ENCODE assay signal across 8 cellular contexts in the genomic region with DNA sequence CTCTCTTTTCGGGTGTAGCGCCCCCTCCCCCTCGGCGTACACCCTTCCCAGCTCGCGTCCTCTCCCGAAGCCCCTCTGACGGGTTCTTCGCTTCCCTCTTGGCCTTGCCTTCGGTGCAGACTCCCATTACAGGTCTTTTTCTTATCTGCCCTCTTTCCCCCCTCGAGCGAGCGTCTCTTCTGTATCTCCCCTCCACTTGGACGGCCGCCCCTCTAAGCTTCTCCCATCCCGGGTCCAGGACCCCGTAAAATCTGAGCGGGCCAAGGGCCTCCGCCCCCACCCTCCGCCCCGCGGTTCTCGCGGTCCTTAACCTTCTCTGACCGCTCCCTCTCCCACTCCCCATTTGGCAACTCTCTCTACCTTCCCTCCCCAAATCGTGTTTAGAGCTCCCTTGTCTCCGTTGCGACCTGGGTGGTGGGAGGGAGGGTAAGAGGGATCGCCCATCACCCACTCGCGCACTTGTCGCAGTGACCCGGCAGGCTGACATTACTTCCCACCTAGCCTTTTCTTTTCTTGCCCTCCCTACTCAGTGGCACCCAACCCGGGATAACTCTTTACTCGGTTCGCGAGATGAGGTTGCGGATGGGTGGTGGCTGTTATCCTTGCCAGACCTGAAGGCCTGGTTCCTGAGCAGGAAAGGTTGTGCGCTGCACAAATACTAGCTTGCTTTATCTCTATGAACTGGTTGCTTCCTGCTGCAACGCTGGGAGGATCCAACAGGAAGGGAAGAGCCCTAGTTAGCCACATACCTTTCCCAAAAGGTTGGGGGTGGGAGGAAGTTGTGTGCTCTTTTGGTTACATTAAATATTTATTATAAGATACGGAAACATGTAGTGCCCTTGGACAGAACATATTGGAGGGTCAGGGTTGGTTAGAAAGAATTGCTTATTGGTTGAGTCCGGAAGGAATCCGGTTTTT. TPM values are rescaled to one million over a fixed set of nuclear protein-coding genes. Genes with fewer than 3 reads are reported as not detected.
DNase-seq lines count a peak whose midpoint lies in the region; ATAC-seq, FAIRE-seq and TF ChIP-seq lines count a peak whose summit lies in the region.

No MANE protein-coding gene starts in this region.

- CTCF ChIA-PET in T-cell (lab: Charles Lee) (interaction anchor here (0.7 to 3.0 kb wide), 9 partner anchors 11 to 688 kb away, joined by 3 to 16 read pairs (median 8); a partner anchor contains a TSS), HepG2 (lab: Yijun Ruan, JAX; ENCODE audit: low intra/inter-chr PET ratio, low total read pairs) (no interaction called here)

- POLR2A ChIA-PET in T-cell (lab: Charles Lee): interaction anchor here in 1 of 2 donors (0.5 to 1.7 kb wide), 6 partner anchors 8 to 87 kb away, joined by 3 to 14 read pairs (median 5); a partner anchor contains a TSS
- POLR2A ChIA-PET in HepG2 (lab: Yijun Ruan, JAX): interaction anchor here (0.8 to 4.2 kb wide), 15 partner anchors 8 to 635 kb away, joined by 3 to 34 read pairs (median 4); a partner anchor contains a TSS

- BruUV-seq in HepG2 (replicated peaks; lab: Mats Ljungman, UMichigan): no TSS peak

- H3K4me2 ChIP-seq in HepG2 (ENCODE audit: low read depth, low read length): peak overlapping the region; percentile 69

- H3K36me3 Mint-ChIP-seq in T-cell: peaks cover 4% of the 10 kb centered on the region

- no peaks in the 10 kb centered on the region; a peak in 1 of 5 replicates for H3K27me3 ChIP-seq in HepG2 (ENCODE audit: control insufficient read depth in 1 of 2, insufficient read depth in 2 of 2, low read length in 2 of 2)

- ATAC-seq in T-cell (replicated peaks in 1 of 4): peak in 1 of 4 experiments; percentile 5
- ATAC-seq in HepG2: peak; percentile 59
- ATAC-seq in stimulated activated naive CD8-positive, alpha-beta T cell treated with anti-CD3 and anti-CD28 coated beads, Interleukin-15, Interleukin-2, amounts not matched to agents 100 U/mL and 50 U/mL, for 24 hours: no peak
- no peak for ATAC-seq in GM21717 (IDR thresholded peaks at IDR 0.05; ENCODE audit: unreplicated experiment)

- peaks cover 30 to 39% (median 37%) of the 10 kb centered on the region in 3 donors for H3K4me1 Mint-ChIP-seq in T-cell

- peak overlapping the region; percentile 97 for H3K27ac Mint-ChIP-seq in T-cell

- WGBS in HepG2 (ENCODE audit: low lambda C conversion rate): 1% methylated on average over 43 of the region's 43 CpGs

- no peak overlapping the region for H2AFZ ChIP-seq in HepG2 (ENCODE audit: low read length)

- peak overlapping the region; percentile 95 to 100 (median 98) for H3K4me3 Mint-ChIP-seq in T-cell

- peak overlapping the region; percentile 68 to 97 (median 88) for H3K4me3 ChIP-seq in HepG2 (replicated peaks in 1 of 3; ENCODE audit: insufficient read depth in 1 of 3, low read depth in 2 of 3, low read length in 3 of 3)

- no peaks in the 10 kb centered on the region for H3K9me3 ChIP-seq in HepG2 (ENCODE audit: low read length)

- H4K20me1 ChIP-seq in HepG2 (ENCODE audit: insufficient read depth, low read length): peaks cover 25% of the 10 kb centered on the region

- H3K27ac ChIP-seq in HepG2 (ENCODE audit: extremely low read length, insufficient read depth, low read length): peak overlapping the region; percentile 87

- peaks cover 58% of the 10 kb centered on the region for H3K79me2 ChIP-seq in HepG2 (ENCODE audit: insufficient read depth, low read length)

- H3K36me3 ChIP-seq in HepG2 (replicated peaks in 1 of 2; ENCODE audit: control insufficient read depth in 1 of 2, insufficient read depth in 2 of 2, low read length in 2 of 2): peaks cover 1 to 5% of the 10 kb centered on the region in 2 experiments; a peak in 1 of 5 replicates

- no peak for TF ChIP-seq CTCF in HepG2 (CRISPR knock-in tag; IDR thresholded peaks at IDR 0.05)

- H3K27me3 Mint-ChIP-seq in T-cell: no peaks in the 10 kb centered on the region

- peak; percentile 30 for FAIRE-seq in HepG2 (lab: Jason Lieb, UNC)

- H3K4me1 ChIP-seq in HepG2 (ENCODE audit: insufficient read depth, low read length): peaks cover 47% of the 10 kb centered on the region

- TF ChIP-seq EP300 in Ishikawa (IDR thresholded peaks at IDR 0.05; ENCODE audit: borderline replicate concordance): no peak
- no peak for TF ChIP-seq EP300 in HepG2 (IDR thresholded peaks at IDR 0.05; ENCODE audit: low read depth in 2 of 2, low read length in 2 of 2)
- TF ChIP-seq EP300 in HepG2 (CRISPR knock-in tag; IDR thresholded peaks at IDR 0.05; ENCODE audit: borderline replicate concordance): no peak

- TF ChIP-seq POLR2A in HepG2 (IDR thresholded peaks at IDR 0.05; ENCODE audit: insufficient read depth in 1 of 2, low read depth in 2 of 2, low read length in 2 of 2): peak in 1 of 2 experiments; percentile 35; a peak in 1 of 4 replicates

- DNase-seq in NCI-H2081 (lab: John Stamatoyannopoulos, UW) (peak; percentile 27 to 68), NCI-H2081 treated with DMSO at 0.1 percent for 48 hours (lab: John Stamatoyannopoulos, UW) (no peak), T-cell (peak in 21 of 34 experiments; percentile 1 to 28 (median 13)), dermis blood vessel endothelial cell (peak; percentile 87), HepG2 (ENCODE audit: low spot score) (peak; percentile 50)
- DNase-seq in stimulated activated naive CD8-positive, alpha-beta T cell treated with anti-CD3 and anti-CD28 coated beads, Interleukin-15, Interleukin-2, amounts not matched to agents 100 U/mL and 50 U/mL, for 24 hours: peak; percentile 31

- in situ Hi-C loops in HepG2 (cut with HindIII; ENCODE audit: extremely low pct_ligation_motif_present, low pct_unique_long_range_greater_than_20kb): loop anchor here (25.0 kb wide), 1 partner anchor 233 kb away; no protein-coding TSS in a partner anchor

- peak overlapping the region; percentile 90 for H3K9ac ChIP-seq in HepG2 (ENCODE audit: insufficient read depth, low read depth, low read length)

- TF ChIP-seq RAD21 in Ishikawa (IDR thresholded peaks at IDR 0.05; ENCODE audit: low read depth) (no peak), HepG2 (CRISPR knock-in tag; IDR thresholded peaks at IDR 0.05) (no peak)

- H3K9me3 Mint-ChIP-seq in T-cell: no peaks in the 10 kb centered on the region

- intact Hi-C loops in HepG2 (cut with micrococcal nuclease; ENCODE audit: unreplicated experiment): loop anchor here (1.0 kb wide), 1 partner anchor 259 kb away; a partner anchor contains a TSS

TF ChIP-seq in Ishikawa, 13 proteins besides CTCF, POLR2A, EP300 and RAD21:
- TF ChIP-seq NFIC (IDR thresholded peaks at IDR 0.05): no peak
- TF ChIP-seq ZBTB7A (IDR thresholded peaks at IDR 0.05; ENCODE audit: low read depth): peak; percentile 87; the same call in 1 of the 2 replicates
- TF ChIP-seq, protein P1, sequence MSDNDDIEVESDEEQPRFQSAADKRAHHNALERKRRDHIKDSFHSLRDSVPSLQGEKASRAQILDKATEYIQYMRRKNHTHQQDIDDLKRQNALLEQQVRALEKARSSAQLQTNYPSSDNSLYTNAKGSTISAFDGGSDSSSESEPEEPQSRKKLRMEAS (IDR thresholded peaks at IDR 0.05): no peak
- TF ChIP-seq YY1 (IDR thresholded peaks at IDR 0.05; ENCODE audit: low read depth): no peak
- TF ChIP-seq CREB1 (IDR thresholded peaks at IDR 0.05; ENCODE audit: low read depth): no peak

TF ChIP-seq in HepG2, 621 proteins besides CTCF, POLR2A, EP300 and RAD21 (continues in another document):
- no peak for TF ChIP-seq ZNF556 (CRISPR knock-in tag; IDR thresholded peaks at IDR 0.05; ENCODE audit: borderline replicate concordance)
- TF ChIP-seq TEAD3 (CRISPR knock-in tag; optimal IDR thresholded peaks at IDR 0.05; ENCODE audit: borderline replicate concordance): no peak
- no peak for TF ChIP-seq GATAD2A (CRISPR knock-in tag; IDR thresholded peaks at IDR 0.05)
- TF ChIP-seq GABPA (IDR thresholded peaks at IDR 0.05; ENCODE audit: low read depth, low read length): no peak
- no peak; the same call in 1 of the 2 replicates for TF ChIP-seq GABPA (CRISPR knock-in tag; IDR thresholded peaks at IDR 0.05; ENCODE audit: low read depth)
- TF ChIP-seq ZMAT3 (CRISPR knock-in tag; conservative IDR thresholded peaks at IDR 0.05): 0 out of 2 replicates have a peak, but pooled peaks have one; percentile 31
- no peak for TF ChIP-seq ASH2L (IDR thresholded peaks at IDR 0.05; ENCODE audit: insufficient read length, low read depth, low read length)
- no peak for TF ChIP-seq NPAS2 (CRISPR knock-in tag; IDR thresholded peaks at IDR 0.05; ENCODE audit: borderline replicate concordance)
- TF ChIP-seq, protein P2, sequence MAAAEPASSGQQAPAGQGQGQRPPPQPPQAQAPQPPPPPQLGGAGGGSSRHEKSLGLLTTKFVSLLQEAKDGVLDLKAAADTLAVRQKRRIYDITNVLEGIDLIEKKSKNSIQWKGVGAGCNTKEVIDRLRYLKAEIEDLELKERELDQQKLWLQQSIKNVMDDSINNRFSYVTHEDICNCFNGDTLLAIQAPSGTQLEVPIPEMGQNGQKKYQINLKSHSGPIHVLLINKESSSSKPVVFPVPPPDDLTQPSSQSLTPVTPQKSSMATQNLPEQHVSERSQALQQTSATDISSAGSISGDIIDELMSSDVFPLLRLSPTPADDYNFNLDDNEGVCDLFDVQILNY (CRISPR knock-in tag; conservative IDR thresholded peaks at IDR 0.05): no peak

RNA-seq across cellular contexts. Expression of a gene that starts 0.9 kb away (rescaled TPM):
- total RNA-seq in T-cell (100 to 1,000 TPM in 1 of 5 donors, 10 to 100 TPM in 4; 82.4 to 103 (median 97.5) TPM), dermis blood vessel endothelial cell (485 and 795 TPM in 2 replicates), HepG2 (2016; rRNA removed; fragmentation: Illumina TruSeq; extraction: Trizol) (161 and 241 TPM in 2 replicates)
- 38.6 and 40.4 TPM in 2 replicates for total RNA-seq in HepG2 (2016; cell fraction: cytosol; rRNA removed; fragmentation: Illumina TruSeq; extraction: Trizol; ENCODE audit: low read depth)
- 161 and 257 TPM in 2 replicates for total RNA-seq in HepG2 (2016; cell fraction: insoluble cytoplasmic fraction; rRNA removed; fragmentation: Illumina TruSeq; extraction: Trizol)
- total RNA-seq in HepG2 (2016; cell fraction: membrane; rRNA removed; fragmentation: Illumina TruSeq; extraction: Trizol): 56.4 and 65.8 TPM in 2 replicates
- total RNA-seq in HepG2 (2016; cell fraction: nucleus; rRNA removed; fragmentation: Illumina TruSeq; extraction: Trizol): 55.2 and 56.4 TPM in 2 replicates
- polyA plus RNA-seq in HepG2 (2011; rRNA removed): 129 and 162 TPM in 2 replicates
- polyA plus RNA-seq in HepG2 (2011; cell fraction: cytosol; rRNA removed): 136 and 191 TPM in 2 replicates
- polyA plus RNA-seq in HepG2 (2011; cell fraction: nucleus; rRNA removed): 38.0 and 51.7 TPM in 2 replicates
- polyA plus RNA-seq in HepG2 (2012): 191 and 216 TPM in 2 replicates
- polyA plus RNA-seq in HepG2 (2016; cell fraction: cytosol; fragmentation: Illumina TruSeq; extraction: Trizol; ENCODE audit: low read depth): 53.8 and 54.2 TPM in 2 replicates
- 276 and 303 TPM in 2 replicates for polyA plus RNA-seq in HepG2 (2016; cell fraction: insoluble cytoplasmic fraction; fragmentation: Illumina TruSeq; extraction: Trizol; ENCODE audit: low read depth)
- 66.0 and 70.6 TPM in 2 replicates for polyA plus RNA-seq in HepG2 (2016; cell fraction: membrane; fragmentation: Illumina TruSeq; extraction: Trizol; ENCODE audit: low read depth)
- polyA plus RNA-seq in HepG2 (2016; cell fraction: nucleus; fragmentation: Illumina TruSeq; extraction: Trizol; ENCODE audit: insufficient read depth, low read depth): 89.0 and 94.4 TPM in 2 replicates
- polyA minus RNA-seq in HepG2 (2011; rRNA and poly(A)+ RNA removed; ENCODE audit: low replicate concordance): 35.4 and 66.3 TPM in 2 replicates
- polyA minus RNA-seq in HepG2 (2011; cell fraction: cytosol; rRNA and poly(A)+ RNA removed): 50.0 and 53.6 TPM in 2 replicates
- 22.3 and 27.0 TPM in 2 replicates for polyA minus RNA-seq in HepG2 (2011; cell fraction: nucleus; rRNA and poly(A)+ RNA removed)
